ENCODE assay signal across 1 cellular context in genomic region chr11:66727883-66728759, GRCh38.
TF ChIP-seq lines count a peak whose summit lies in the region.

No MANE protein-coding gene starts in this region.

TF ChIP-seq in endothelial cell of umbilical vein, 7 proteins besides CTCF, POLR2A, EP300 and RAD21:
- no peak for TF ChIP-seq MAX (IDR thresholded peaks at IDR 0.05; ENCODE audit: insufficient read depth, insufficient read length)
- peak; percentile 7 for TF ChIP-seq POLR2AphosphoS5 (IDR thresholded peaks at IDR 0.05; ENCODE audit: insufficient read depth, low read depth, low read length)
- peak; percentile 64 for TF ChIP-seq EZH2 (IDR thresholded peaks at IDR 0.05; ENCODE audit: borderline replicate concordance, low read depth, low read length, severe bottlenecking)
